ENCODE assay signal across 12 cellular contexts in the genomic region with DNA sequence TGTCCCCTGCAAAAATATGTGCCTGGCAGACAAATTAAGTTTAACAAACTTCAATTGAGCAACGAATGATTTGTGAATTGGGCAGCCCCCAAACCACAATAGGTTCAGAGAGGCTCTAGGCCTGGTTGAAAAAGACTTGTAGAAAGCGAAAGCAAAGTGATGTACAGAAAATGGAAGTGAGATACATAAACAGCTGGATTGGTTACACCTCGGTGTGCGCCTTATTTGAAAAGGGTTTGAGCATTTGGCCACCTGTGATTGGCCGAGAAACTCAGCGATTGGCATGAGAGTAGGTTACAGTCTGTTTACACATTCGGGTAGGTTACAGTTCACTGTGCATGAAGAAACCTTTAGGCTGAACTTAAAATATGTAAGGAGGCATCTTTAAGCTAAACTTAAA.
DNase-seq lines count a peak whose midpoint lies in the region; ATAC-seq and TF ChIP-seq lines count a peak whose summit lies in the region.
"Had no signal": no experiment of that assay in that cellular context is flagged by ENCODE, and none has a peak within 500 bp of the region (broad histone marks: within the 10 kb centered on the region; RNA-seq: fewer than 3 reads in every experiment).

No MANE protein-coding gene starts in this region.

- no peaks in the 10 kb centered on the region for H3K36me3 ChIP-seq in CD8-positive, alpha-beta memory T cell (ENCODE audit: insufficient read depth, low read length)
- H3K36me3 ChIP-seq: ascending aorta, BLaER1, ovary had no signal

- peaks cover 0 to 3% of the 10 kb centered on the region in 2 donors for H3K27me3 Mint-ChIP-seq in CD8-positive, alpha-beta memory T cell

- no peaks in the 10 kb centered on the region for H3K9me3 ChIP-seq in CD8-positive, alpha-beta memory T cell (ENCODE audit: low read length)
- H3K9me3 ChIP-seq: ascending aorta, ovary had no signal

- peak; percentile 61 for DNase-seq in GM10248 (ENCODE audit: extremely low spot score)
- peak; percentile 48 for DNase-seq in GM19238 (ENCODE audit: insufficient read length, low spot score)
- DNase-seq in AG08395 (ENCODE audit: low spot score) = no peak
- DNase-seq in CD8-positive, alpha-beta memory T cell = no peak
- DNase-seq in erythroblast (lab: John Stamatoyannopoulos, UW) = no peak
- DNase-seq in OCI-M2 (lab: John Stamatoyannopoulos, UW; ENCODE audit: unreplicated experiment) = no peak
- DNase-seq: Karpas-422, ovary had no signal

- no peaks in the 10 kb centered on the region for H3K9me3 Mint-ChIP-seq in CD8-positive, alpha-beta memory T cell

- no peaks in the 10 kb centered on the region for H3K4me1 Mint-ChIP-seq in CD8-positive, alpha-beta memory T cell

- TF ChIP-seq CTCF in GM10248 (IDR thresholded peaks at IDR 0.05; ENCODE audit: control extremely low read depth, extremely low read depth, low read depth, missing control alignments) = no peak

- H3K4me3 ChIP-seq in CD8-positive, alpha-beta memory T cell (ENCODE audit: low read length) = no peak overlapping the region
- H3K4me3 ChIP-seq: ascending aorta, BLaER1, ovary had no signal

- CTCF ChIA-PET in GM10248 (lab: Yijun Ruan, JAX) = no interaction called here
- CTCF ChIA-PET in CD8-positive, alpha-beta memory T cell (lab: Charles Lee) = no interaction called here

- peak overlapping the region in 1 of 8 donors; percentile 40 for H3K27ac Mint-ChIP-seq in CD8-positive, alpha-beta memory T cell

- H3K36me3 Mint-ChIP-seq in CD8-positive, alpha-beta memory T cell = no peaks in the 10 kb centered on the region

- ATAC-seq in HG02759 (IDR thresholded peaks at IDR 0.05; ENCODE audit: unreplicated experiment) (peak; percentile 90), HG03521 (IDR thresholded peaks at IDR 0.05; ENCODE audit: unreplicated experiment) (peak; percentile 76)

- POLR2A ChIA-PET in GM10248 (lab: Yijun Ruan, JAX) = no interaction called here
- POLR2A ChIA-PET in CD8-positive, alpha-beta memory T cell (lab: Charles Lee) = no interaction called here

- TF ChIP-seq POLR2A in erythroblast (IDR thresholded peaks at IDR 0.05; ENCODE audit: low read length) = no peak

- H3K4me3 Mint-ChIP-seq in CD8-positive, alpha-beta memory T cell = no peak overlapping the region

- H3K27me3 ChIP-seq in CD8-positive, alpha-beta memory T cell (ENCODE audit: insufficient read depth, low read length, poor library complexity, severe bottlenecking) = no peaks in the 10 kb centered on the region
- H3K27me3 ChIP-seq: ascending aorta, BLaER1, ovary had no signal

- H3K27ac ChIP-seq in CD8-positive, alpha-beta memory T cell (ENCODE audit: low read depth, low read length) = no peak overlapping the region
- H3K27ac ChIP-seq: ascending aorta, BLaER1, ovary had no signal

- no peaks in the 10 kb centered on the region for H3K4me1 ChIP-seq in CD8-positive, alpha-beta memory T cell (ENCODE audit: insufficient read depth, low read length)
- H3K4me1 ChIP-seq: ascending aorta had no signal

Comparison
In these comparisons a context has a peak if more than half of its experiments do, and no peak if none do; other contexts are left out.
1. DNase-seq: peak in GM10248 (single experiment) and GM19238 (single experiment); none in AG08395 (single experiment), CD8-positive, alpha-beta memory T cell (0 of 5), erythroblast (0 of 2) and OCI-M2 (single experiment).